In the genomic region with DNA sequence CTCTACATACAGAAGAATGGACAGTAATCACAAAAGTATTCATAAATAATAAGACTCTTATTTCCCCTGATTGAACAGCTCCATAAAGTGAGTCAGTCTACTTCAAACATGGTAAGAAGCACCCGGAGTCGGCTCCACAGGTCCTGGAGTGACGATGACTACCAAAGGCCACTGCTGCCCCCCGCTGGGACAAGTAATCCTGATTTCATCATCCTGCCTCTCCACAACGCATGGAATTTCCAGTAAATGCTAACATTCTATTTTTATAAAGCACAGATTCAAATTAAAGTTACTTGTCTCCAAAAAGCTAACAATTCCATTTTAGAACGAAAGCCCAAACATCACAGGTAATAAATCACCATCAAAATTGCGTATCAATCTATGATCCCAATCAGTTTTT, we compare ENCODE assay signal across 10 cellular contexts. TPM values are rescaled to one million over a fixed set of nuclear protein-coding genes. Genes with fewer than 3 reads are reported as not detected.
DNase-seq lines count a peak whose midpoint lies in the region; ATAC-seq and TF ChIP-seq lines count a peak whose summit lies in the region.
"Had no signal": no experiment of that assay in that cellular context is flagged by ENCODE, and none has a peak within 500 bp of the region (broad histone marks: within the 10 kb centered on the region; RNA-seq: fewer than 3 reads in every experiment).

No MANE protein-coding gene starts in this region.

- H3K27me3 ChIP-seq in effector memory CD4-positive, alpha-beta T cell (replicated peaks; ENCODE audit: control insufficient read depth, insufficient read depth, low read length, poor library complexity, severe bottlenecking), result no peaks in the 10 kb centered on the region
- H3K27me3 ChIP-seq: sigmoid colon had no signal

- H3K4me3 Mint-ChIP-seq in activated T-cell treated with anti-CD3 and anti-CD28 coated beads, Interleukin-2, amount 50 U/mL, for 24 hours, result no peak overlapping the region

- H3K4me1 ChIP-seq in effector memory CD4-positive, alpha-beta T cell (ENCODE audit: control insufficient read depth, insufficient read depth, low read length, poor library complexity, severe bottlenecking), result no peaks in the 10 kb centered on the region
- H3K4me1 ChIP-seq: sigmoid colon had no signal

- H3K36me3 Mint-ChIP-seq in activated T-cell treated with anti-CD3 and anti-CD28 coated beads, Interleukin-2, amount 50 U/mL, for 24 hours (ENCODE audit: low read depth), result peaks cover 90% of the 10 kb centered on the region

- no peaks in the 10 kb centered on the region for H3K9me3 ChIP-seq in effector memory CD4-positive, alpha-beta T cell (ENCODE audit: control insufficient read depth, low read length)
- H3K9me3 ChIP-seq: sigmoid colon had no signal

- no peaks in the 10 kb centered on the region for H3K4me1 Mint-ChIP-seq in activated T-cell treated with anti-CD3 and anti-CD28 coated beads, Interleukin-2, amount 50 U/mL, for 24 hours (ENCODE audit: low read depth)

- peaks cover 7% of the 10 kb centered on the region for H3K36me3 ChIP-seq in effector memory CD4-positive, alpha-beta T cell (ENCODE audit: control insufficient read depth, insufficient read depth, low read length)

- ATAC-seq in HG03108 (IDR thresholded peaks at IDR 0.05; ENCODE audit: unreplicated experiment), result no peak

- H3K27me3 Mint-ChIP-seq in activated T-cell treated with anti-CD3 and anti-CD28 coated beads, Interleukin-2, amount 50 U/mL, for 24 hours, result no peaks in the 10 kb centered on the region

- H3K27ac Mint-ChIP-seq in activated T-cell treated with anti-CD3 and anti-CD28 coated beads, Interleukin-2, amount 50 U/mL, for 24 hours, result no peak overlapping the region

- H3K27ac ChIP-seq in VCaP, result no peak overlapping the region
- no peak overlapping the region for H3K27ac ChIP-seq in effector memory CD4-positive, alpha-beta T cell (ENCODE audit: insufficient read depth, low read length, poor library complexity, severe bottlenecking)
- H3K27ac ChIP-seq: sigmoid colon had no signal

- H3K9me3 Mint-ChIP-seq in activated T-cell treated with anti-CD3 and anti-CD28 coated beads, Interleukin-2, amount 50 U/mL, for 24 hours, result no peaks in the 10 kb centered on the region

- no peak overlapping the region for H3K4me3 ChIP-seq in AG09309 (ENCODE audit: control insufficient read depth, low read depth, low read length)
- no peak overlapping the region for H3K4me3 ChIP-seq in effector memory CD4-positive, alpha-beta T cell (ENCODE audit: insufficient read depth, low read depth, low read length, poor library complexity, severe bottlenecking)
- H3K4me3 ChIP-seq: sigmoid colon had no signal

- TF ChIP-seq CTCF in AG09309 (IDR thresholded peaks at IDR 0.05; ENCODE audit: control insufficient read depth, insufficient read depth, low read depth, low read length, missing control alignments), result peak; percentile 37
- TF ChIP-seq CTCF in VCaP (conservative IDR thresholded peaks at IDR 0.05), result peak; percentile 70

- DNase-seq in AG09309 (ENCODE audit: low read depth) (peak; percentile 94), HT-29 (ENCODE audit: low spot score) (peak; percentile 17), kidney tubule cell (ENCODE audit: low spot score) (peak; percentile 79)
- DNase-seq in effector memory CD4-positive, alpha-beta T cell, result no peak
- no peak for DNase-seq in activated T-cell treated with anti-CD3 and anti-CD28 coated beads, Interleukin-2, amount 50 U/mL, for 24 hours
- no peak for DNase-seq in stimulated activated CD8-positive, alpha-beta memory T cell treated with anti-CD3 and anti-CD28 coated beads, Interleukin-4, amount 100 ng/mL, for 48 hours
- DNase-seq: NCI-H1092 treated with DMSO at 0.1 percent for 48 hours, sigmoid colon had no signal

RNA-seq across cellular contexts. Expression of a gene that starts 16.2 kb away (rescaled TPM):
- 20.4 and 24.0 TPM in 2 replicates for total RNA-seq in HT-29 (2014; rRNA removed; shearing (Covaris generic))

RNA-seq across cellular contexts. Expression of a gene that starts 16.6 kb away (rescaled TPM):
- 594 and 703 TPM in 2 replicates for total RNA-seq in HT-29 (2014; rRNA removed; shearing (Covaris generic))

Comparison
In these comparisons a context has a peak if more than half of its experiments do, and no peak if none do; other contexts are left out.
1. DNase-seq: peak in AG09309 (single experiment), HT-29 (single experiment) and kidney tubule cell (single experiment); none in effector memory CD4-positive, alpha-beta T cell (0 of 3), activated T-cell treated with anti-CD3 and anti-CD28 coated beads, Interleukin-2, amount 50 U/mL, for 24 hours (single experiment) and stimulated activated CD8-positive, alpha-beta memory T cell treated with anti-CD3 and anti-CD28 coated beads, Interleukin-4, amount 100 ng/mL, for 48 hours (single experiment).